Comparison of ENCODE assay signal across 16 cellular contexts in genomic region chr3:76324101-76324500, GRCh38.
A peak's percentile ranks its signal among the peaks of the same experiment; 100 is the strongest.
DNase-seq lines count a peak whose midpoint lies in the region; ATAC-seq, FAIRE-seq and TF ChIP-seq lines count a peak whose summit lies in the region.
"Had no signal": no experiment of that assay in that cellular context is flagged by ENCODE, and none has a peak within 500 bp of the region (broad histone marks: within the 10 kb centered on the region; RNA-seq: fewer than 3 reads in every experiment).

No MANE protein-coding gene starts in this region.

- H3K9me3 ChIP-seq in OCI-LY3 (ENCODE audit: insufficient read depth, low read length) (no peaks in the 10 kb centered on the region), GM12878 (replicated peaks; ENCODE audit: control insufficient read depth, insufficient read depth, low read length) (no peaks in the 10 kb centered on the region), psoas muscle (no peaks in the 10 kb centered on the region)

- no peak overlapping the region for H3K27ac ChIP-seq in OCI-LY3 (ENCODE audit: low read length)
- H3K27ac ChIP-seq in GM12878 (ENCODE audit: control insufficient read depth, insufficient read depth), result no peak overlapping the region
- H3K27ac ChIP-seq in psoas muscle, result no peak overlapping the region
- H3K27ac ChIP-seq: HL-60 had no signal

- SMC1A ChIA-PET in GM12878 (lab: Charles Lee; ENCODE audit: uncharacterized antibody, unreplicated experiment), result interaction anchor here (0.6 kb wide), 1 partner anchor 37 kb away, joined by 3 read pairs; no protein-coding TSS in a partner anchor

- WGBS in GM12878 (ENCODE audit: insufficient coverage, insufficient replicate concordance, low lambda C conversion rate, missing lambda C conversion rate), result 6% methylated on average over 4 of the region's 4 CpGs
- 65 to 78% (median 68%) methylated on average over 4 of the region's 4 CpGs for WGBS in psoas muscle, 3 donors

- intact Hi-C loops in GM12878 (cut with micrococcal nuclease; ENCODE audit: unreplicated experiment), result no loop called here
- intact Hi-C loops in psoas muscle (cut with DNase I), result no loop called here

- H2AFZ ChIP-seq in OCI-LY3 (ENCODE audit: low read depth, low read length), result peak overlapping the region; percentile 12; the same call in 1 of the 2 replicates
- H2AFZ ChIP-seq in GM12878 (ENCODE audit: control insufficient read depth, low read depth, low read length), result no peak overlapping the region

- TF ChIP-seq CTCF in D721Med (IDR thresholded peaks at IDR 0.05; ENCODE audit: insufficient read depth, missing control alignments) (no peak), OCI-LY3 (IDR thresholded peaks at IDR 0.05; ENCODE audit: low read depth, low read length) (no peak), GM12878 (IDR thresholded peaks at IDR 0.05 in 2 of 3, conservative IDR thresholded peaks at IDR 0.05 in 1 of 3; ENCODE audit: control insufficient read depth in 2 of 3, extremely low read depth in 1 of 3, insufficient read depth in 1 of 3, low read depth in 3 of 3, low read length in 3 of 3) (no peak), psoas muscle (IDR thresholded peaks at IDR 0.05) (no peak)

- ATAC-seq in GM12878 (peak; percentile 51), psoas muscle (no peak)
- ATAC-seq: HCT116 had no signal

- H3K27me3 ChIP-seq in OCI-LY3 (ENCODE audit: low read depth, low read length) (no peaks in the 10 kb centered on the region), GM12878 (replicated peaks in 1 of 2; ENCODE audit: control insufficient read depth in 2 of 2, insufficient read depth in 2 of 2, low read length in 1 of 2) (no peaks in the 10 kb centered on the region), psoas muscle (ENCODE audit: insufficient read depth in 3 of 3, low read length in 2 of 3) (no peaks in the 10 kb centered on the region)

- DNase-seq in D721Med (ENCODE audit: insufficient read length, low spot score) (no peak), GM12878 (ENCODE audit: low read depth, low spot score) (no peak), skeletal muscle cell (ENCODE audit: low read depth) (peak; percentile 3), psoas muscle (no peak), HUDEP-2 (lab: John Stamatoyannopoulos, UW; ENCODE audit: unreplicated experiment in 76 of 76) (no peak), germinal center (ENCODE audit: low spot score) (no peak), DMS 273 (lab: John Stamatoyannopoulos, UW; ENCODE audit: unreplicated experiment) (no peak)
- DNase-seq: CD8-positive, alpha-beta memory T cell; DMS79; KG1 had no signal

- in situ Hi-C loops in GM12878 (cut with MboI), result no loop called here

- POLR2A ChIA-PET in GM12878 (lab: Charles Lee), result no interaction called here

- H3K36me3 ChIP-seq in OCI-LY3 (replicated peaks; ENCODE audit: low read depth, low read length) (no peaks in the 10 kb centered on the region), GM12878 (ENCODE audit: control insufficient read depth in 2 of 2, insufficient read depth in 2 of 2, low read length in 1 of 2) (no peaks in the 10 kb centered on the region), psoas muscle (ENCODE audit: insufficient read depth in 1 of 2, low read depth in 1 of 2) (no peaks in the 10 kb centered on the region)

- H3K4me2 ChIP-seq in OCI-LY3 (ENCODE audit: low read length), result no peak overlapping the region
- no peak overlapping the region for H3K4me2 ChIP-seq in GM12878 (ENCODE audit: control insufficient read depth, insufficient read depth)

- no peak for TF ChIP-seq RAD21 in GM12878 (IDR thresholded peaks at IDR 0.05; ENCODE audit: insufficient read depth, low read depth, low read length)

- RAD21 ChIA-PET in GM12878 (lab: Charles Lee; ENCODE audit: unreplicated experiment), result no interaction called here

- H3K79me2 ChIP-seq in OCI-LY3 (ENCODE audit: low read length) (no peaks in the 10 kb centered on the region), GM12878 (ENCODE audit: control insufficient read depth, insufficient read depth, low read length) (no peaks in the 10 kb centered on the region)

- CTCF ChIA-PET in GM12878 (lab: Yijun Ruan, JAX), result no interaction called here

- H3K9ac ChIP-seq in OCI-LY3 (ENCODE audit: low read length) (no peak overlapping the region), GM12878 (ENCODE audit: control insufficient read depth, insufficient read depth, low read length) (no peak overlapping the region)

- TF ChIP-seq POLR2A in GM12878 (IDR thresholded peaks at IDR 0.05; ENCODE audit: low read depth, low read length), result no peak

- peaks cover 8% of the 10 kb centered on the region for H3K4me1 ChIP-seq in OCI-LY3 (ENCODE audit: low read length)
- no peaks in the 10 kb centered on the region for H3K4me1 ChIP-seq in GM12878 (ENCODE audit: control insufficient read depth, insufficient read depth, low read length)
- H3K4me1 ChIP-seq in psoas muscle, result no peaks in the 10 kb centered on the region

- TF ChIP-seq EP300 in GM12878 (IDR thresholded peaks at IDR 0.05; ENCODE audit: borderline replicate concordance in 1 of 2, control insufficient read depth in 1 of 2, low read depth in 2 of 2, low read length in 2 of 2), result no peak

- no peak overlapping the region for H3K4me3 ChIP-seq in OCI-LY3 (ENCODE audit: low read length)
- H3K4me3 ChIP-seq in GM12878, result no peak overlapping the region
- H3K4me3 ChIP-seq in skeletal muscle cell (ENCODE audit: low read depth, low read length), result no peak overlapping the region
- H3K4me3 ChIP-seq in psoas muscle, result no peak overlapping the region

- BruUV-seq in GM12878 (replicated peaks; lab: Mats Ljungman, UMichigan), result no TSS peak

- H4K20me1 ChIP-seq in OCI-LY3 (ENCODE audit: insufficient read depth, low read length) (no peaks in the 10 kb centered on the region), GM12878 (ENCODE audit: control insufficient read depth, insufficient read depth) (no peaks in the 10 kb centered on the region)

- FAIRE-seq in D721Med (lab: Jason Lieb, UNC) (peak; percentile 48), GM12878 (lab: Jason Lieb, UNC) (no peak)
- FAIRE-seq: A204.1, G401.6, H1 had no signal

TF ChIP-seq in GM12878, 131 proteins besides CTCF, POLR2A, EP300 and RAD21:
- no peak for TF ChIP-seq IKZF1 (conservative IDR thresholded peaks at IDR 0.05)
- TF ChIP-seq RUNX3 (IDR thresholded peaks at IDR 0.05; ENCODE audit: low read length), result peak; percentile 68; the same call in 1 of the 2 replicates
